ENCODE assay signal across 21 cellular contexts in the genomic region with DNA sequence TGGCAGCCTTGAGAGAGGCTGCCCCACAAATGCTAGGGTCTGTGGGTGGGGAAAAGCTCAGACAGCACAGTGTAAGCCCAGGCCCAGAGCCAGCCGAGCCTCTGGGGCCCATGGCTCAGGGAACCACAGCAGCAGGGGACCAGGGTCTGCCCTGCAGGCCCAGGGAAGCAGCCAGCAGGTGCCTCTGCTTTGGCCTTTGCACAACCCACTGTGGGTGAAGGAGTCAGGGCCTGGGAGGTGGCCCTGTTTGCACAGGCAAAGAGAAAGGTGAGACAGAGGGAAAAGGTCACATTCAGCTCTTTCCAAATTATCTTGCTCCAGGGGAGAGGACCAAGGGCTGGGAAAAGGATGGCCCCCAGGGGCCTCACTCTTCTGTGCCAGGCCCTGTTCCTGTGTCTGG. TPM values are rescaled to one million over a fixed set of nuclear protein-coding genes. Genes with fewer than 3 reads are reported as not detected.
DNase-seq lines count a peak whose midpoint lies in the region; ATAC-seq, FAIRE-seq and TF ChIP-seq lines count a peak whose summit lies in the region.
"Had no signal": no experiment of that assay in that cellular context is flagged by ENCODE, and none has a peak within 500 bp of the region (broad histone marks: within the 10 kb centered on the region; RNA-seq: fewer than 3 reads in every experiment).

No MANE protein-coding gene starts in this region.

- no peaks in the 10 kb centered on the region for H3K36me3 ChIP-seq in HEK293 (ENCODE audit: control insufficient read depth in 2 of 2, insufficient read depth in 1 of 2, low read length in 2 of 2)
- H3K36me3 ChIP-seq in K562 (ENCODE audit: control insufficient read depth, insufficient read depth, low read length): no peaks in the 10 kb centered on the region
- H3K36me3 ChIP-seq in osteoblast (ENCODE audit: insufficient read depth, low read length): no peaks in the 10 kb centered on the region
- H3K36me3 ChIP-seq in gastroesophageal sphincter: no peaks in the 10 kb centered on the region

- no peak for TF ChIP-seq CTCF in HEK293 (tag by site-specific recombination; IDR thresholded peaks at IDR 0.05)
- TF ChIP-seq CTCF in K562 (IDR thresholded peaks at IDR 0.05 in 2 of 3, conservative IDR thresholded peaks at IDR 0.05 in 1 of 3; ENCODE audit: insufficient read depth in 2 of 3, low read depth in 1 of 3, low read length in 3 of 3): no peak
- TF ChIP-seq CTCF in osteoblast (IDR thresholded peaks at IDR 0.05; ENCODE audit: extremely low read depth, low read depth, low read length): no peak
- TF ChIP-seq CTCF in gastroesophageal sphincter (IDR thresholded peaks at IDR 0.05): no peak

- DNase-seq in K562 (ENCODE audit: extremely low read depth in 1 of 4, low spot score in 3 of 4) (no peak), osteoblast (ENCODE audit: insufficient read length, low spot score, missing footprints) (peak; percentile 36), germinal center (ENCODE audit: low spot score) (no peak), NCI-H2171 (lab: John Stamatoyannopoulos, UW) (no peak)
- DNase-seq: C1 segment of cervical spinal cord; Calu3; CD4-positive, alpha-beta memory T cell; COR-L47; DMS53; DMS79 treated with DMSO at 0.1 percent for 48 hours; GF-D8; H9 had no signal

- no peaks in the 10 kb centered on the region for H4K20me1 ChIP-seq in K562 (replicated peaks; ENCODE audit: control insufficient read depth, insufficient read depth, low read length)
- H4K20me1 ChIP-seq in osteoblast (ENCODE audit: insufficient read depth, low read length): no peaks in the 10 kb centered on the region

- no peaks in the 10 kb centered on the region for H3K9me1 ChIP-seq in K562 (ENCODE audit: control insufficient read depth, insufficient read depth, low read length)

- H3K4me2 ChIP-seq in K562 (ENCODE audit: insufficient read depth, low read length): no peak overlapping the region
- no peak overlapping the region for H3K4me2 ChIP-seq in osteoblast (ENCODE audit: insufficient read depth, low read length)
- H3K4me2 ChIP-seq: GM23338 had no signal

- WGBS in K562 (ENCODE audit: insufficient coverage, low coverage, missing lambda C conversion rate): no CpG with 5 or more reads among the region's 1 CpG
- WGBS in gastroesophageal sphincter (ENCODE audit: low coverage in 1 of 2), 2 donors: no CpG with 5 or more reads among the region's 1 CpG

- no peak for TF ChIP-seq EP300 in K562 (IDR thresholded peaks at IDR 0.05; ENCODE audit: low read length)
- TF ChIP-seq EP300 in gastroesophageal sphincter (IDR thresholded peaks at IDR 0.05): no peak

- CTCF ChIA-PET in HEK293 (lab: Yijun Ruan, JAX): no interaction called here
- CTCF ChIA-PET in K562 (lab: Yijun Ruan, JAX; ENCODE audit: low intra/inter-chr PET ratio): no interaction called here

- ATAC-seq in K562: no peak; the same call in 2 of the 3 replicates
- ATAC-seq in gastroesophageal sphincter: no peak
- ATAC-seq: GM23338, HCT116 had no signal

- POLR2A ChIA-PET in HEK293 (lab: Yijun Ruan, JAX) (no interaction called here), K562 (lab: Yijun Ruan, JAX) (no interaction called here)

- no TSS peak for BruUV-seq in K562 (replicated peaks; lab: Mats Ljungman, UMichigan)

- no peak for TF ChIP-seq POLR2A in K562 (conservative IDR thresholded peaks at IDR 0.05)
- TF ChIP-seq POLR2A in gastroesophageal sphincter (IDR thresholded peaks at IDR 0.05): no peak

- peaks cover 0 to 2% of the 10 kb centered on the region in 2 experiments; a peak in 2 of 5 replicates for H3K27me3 ChIP-seq in K562 (ENCODE audit: control insufficient read depth in 2 of 2, insufficient read depth in 2 of 2, low read length in 2 of 2)
- H3K27me3 ChIP-seq in osteoblast (ENCODE audit: insufficient read depth, low read length): peaks cover 15% of the 10 kb centered on the region
- no peaks in the 10 kb centered on the region for H3K27me3 ChIP-seq in gastroesophageal sphincter

- H2AFZ ChIP-seq in K562 (ENCODE audit: low read depth, low read length) (no peak overlapping the region), osteoblast (ENCODE audit: low read length) (no peak overlapping the region)
- H2AFZ ChIP-seq: GM23338 had no signal

- in situ Hi-C loops in K562 (cut with MboI): loop anchor here (10.0 kb wide), 1 partner anchor 328 kb away; no protein-coding TSS in a partner anchor

- no peaks in the 10 kb centered on the region for H3K9me3 ChIP-seq in HEK293 (ENCODE audit: control insufficient read depth, insufficient read depth, low read depth, low read length)
- no peaks in the 10 kb centered on the region for H3K9me3 ChIP-seq in K562 (replicated peaks; ENCODE audit: control insufficient read depth, insufficient read depth, low read depth, low read length)
- H3K9me3 ChIP-seq in osteoblast (ENCODE audit: low read depth, low read length): no peaks in the 10 kb centered on the region
- no peaks in the 10 kb centered on the region for H3K9me3 ChIP-seq in gastroesophageal sphincter

- no peak for FAIRE-seq in K562 (lab: Jason Lieb, UNC)

- H3K4me3 ChIP-seq in HEK293 (ENCODE audit: low read depth, low read length) (no peak overlapping the region), K562 (no peak overlapping the region), osteoblast (ENCODE audit: insufficient read depth, low read length) (no peak overlapping the region), gastroesophageal sphincter (no peak overlapping the region)
- H3K4me3 ChIP-seq: GM23338 had no signal

- H3K79me2 ChIP-seq in K562 (ENCODE audit: control insufficient read depth, insufficient read depth, low read length): no peaks in the 10 kb centered on the region
- no peaks in the 10 kb centered on the region for H3K79me2 ChIP-seq in osteoblast (ENCODE audit: insufficient read depth, low read length)

- H3K4me1 ChIP-seq in HEK293 (ENCODE audit: control insufficient read depth, insufficient read depth, low read length) (no peaks in the 10 kb centered on the region), K562 (replicated peaks in 1 of 2; ENCODE audit: control insufficient read depth in 2 of 2, insufficient read depth in 2 of 2, low read length in 2 of 2) (peaks cover 0 to 5% of the 10 kb centered on the region in 2 experiments; a peak in 2 of 5 replicates), osteoblast (ENCODE audit: insufficient read depth, low read length) (no peaks in the 10 kb centered on the region), gastroesophageal sphincter (no peaks in the 10 kb centered on the region)

- no peak overlapping the region for H3K9ac ChIP-seq in K562 (ENCODE audit: insufficient read depth in 1 of 2, low read depth in 2 of 2, low read length in 2 of 2)

- no peak overlapping the region for H3K27ac ChIP-seq in HEK293 (ENCODE audit: extremely low read depth, low read depth, low read length)
- no peak overlapping the region for H3K27ac ChIP-seq in K562 (ENCODE audit: extremely low read depth, low read depth, low read length)
- no peak overlapping the region for H3K27ac ChIP-seq in osteoblast (ENCODE audit: low read depth, low read length)
- H3K27ac ChIP-seq in gastroesophageal sphincter: no peak overlapping the region

- no peak for TF ChIP-seq RAD21 in K562 (CRISPR knock-in tag; conservative IDR thresholded peaks at IDR 0.05 in 1 of 2, IDR thresholded peaks at IDR 0.05 in 1 of 2)

- intact Hi-C loops in K562 (cut with micrococcal nuclease): no loop called here

TF ChIP-seq in HEK293, 187 proteins besides CTCF, POLR2A, EP300 and RAD21 (continues in another document):
- TF ChIP-seq ZIC2 (tag by site-specific recombination; IDR thresholded peaks at IDR 0.05): peak; percentile 51; the same call in 1 of the 2 replicates

TF ChIP-seq in K562, 482 proteins besides CTCF, POLR2A, EP300 and RAD21:
- peak; percentile 33 for TF ChIP-seq NFIC (IDR thresholded peaks at IDR 0.05)
- no peak for TF ChIP-seq CEBPB (tag; IDR thresholded peaks at IDR 0.05)

RNA-seq across cellular contexts. Expression of gene PNMA6F, which starts 8.7 kb away (rescaled TPM):
- not detected in 2 replicates for total RNA-seq in K562 (2011; cell fraction: chromatin; rRNA removed; ENCODE audit: low replicate concordance)
- total RNA-seq in K562 (2011; cell fraction: nucleolus; rRNA removed): not detected in 2 replicates
- not detected in 2 replicates for total RNA-seq in K562 (2011; cell fraction: nucleoplasm; rRNA removed)
- total RNA-seq in K562 (2014; rRNA removed) (not detected in 2 replicates), K562 (2014; rRNA removed; fragmentation: Illumina TruSeq; extraction: Trizol) (not detected in 2 replicates), K562 (2015; rRNA removed; fragmentation: Illumina TruSeq; extraction: Trizol) (not detected in 2 replicates), K562 (2021) (not detected in 2 replicates), osteoblast (not detected in 2 replicates), gastroesophageal sphincter (not detected)
- polyA plus RNA-seq in K562 (2011; rRNA removed) (not detected in 2 replicates), K562 (2014; fragmentation: Illumina TruSeq; extraction: Trizol) (not detected in 2 replicates), K562 (2014; fragmentation: Nextera tagmentation; extraction: Ambion mirVana) (not detected), K562 (2014; rRNA removed) (not detected in 2 replicates)
- not detected in 2 replicates for polyA plus RNA-seq in K562 (2011; cell fraction: cytosol; rRNA removed)
- polyA plus RNA-seq in K562 (2011; cell fraction: nucleus; rRNA removed): not detected in 2 replicates
- polyA plus RNA-seq in K562 (2012): not detected in 2 replicates
- not detected in 2 replicates for polyA minus RNA-seq in K562 (2011; rRNA and poly(A)+ RNA removed)
- not detected in 2 replicates for polyA minus RNA-seq in K562 (2011; cell fraction: cytosol; rRNA and poly(A)+ RNA removed)
- polyA minus RNA-seq in K562 (2011; cell fraction: nucleus; rRNA and poly(A)+ RNA removed): not detected in 2 replicates
- total RNA-seq: A172; A673; Calu3; CD4-positive, alpha-beta memory T cell; Daoy; H4; H9 had no signal
- polyA plus RNA-seq: BJ; CD4-positive, alpha-beta memory T cell had no signal

RNA-seq across cellular contexts. Expression of gene ZNF275, which starts 21.1 kb away (rescaled TPM):
- total RNA-seq in K562 (2011; cell fraction: chromatin; rRNA removed; ENCODE audit: low replicate concordance): 32.0 and 37.4 TPM in 2 replicates
- 18.6 and 21.2 TPM in 2 replicates for total RNA-seq in K562 (2011; cell fraction: nucleolus; rRNA removed)
- 29.5 and 33.1 TPM in 2 replicates for total RNA-seq in K562 (2011; cell fraction: nucleoplasm; rRNA removed)
- total RNA-seq in K562 (2014; rRNA removed) (7.8 and 10.0 TPM in 2 replicates), K562 (2014; rRNA removed; fragmentation: Illumina TruSeq; extraction: Trizol) (8.7 and 9.1 TPM in 2 replicates), K562 (2015; rRNA removed; fragmentation: Illumina TruSeq; extraction: Trizol) (12.3 and 12.5 TPM in 2 replicates), K562 (2021) (16.9 and 19.1 TPM in 2 replicates), osteoblast (11.2 and 12.1 TPM in 2 replicates), gastroesophageal sphincter (10 to 100 TPM; 13.6 to 20.1 (median 16.2) TPM)
- polyA plus RNA-seq in K562 (2011; rRNA removed) (15.3 and 16.9 TPM in 2 replicates), K562 (2014; fragmentation: Illumina TruSeq; extraction: Trizol) (15.0 and 17.4 TPM in 2 replicates), K562 (2014; fragmentation: Nextera tagmentation; extraction: Ambion mirVana) (1 to 10 TPM; 2.1 to 3.1 TPM), K562 (2014; rRNA removed) (12.0 and 13.6 TPM in 2 replicates)
- polyA plus RNA-seq in K562 (2011; cell fraction: cytosol; rRNA removed): 14.6 and 17.9 TPM in 2 replicates
- 25.4 and 33.4 TPM in 2 replicates for polyA plus RNA-seq in K562 (2011; cell fraction: nucleus; rRNA removed)
- polyA plus RNA-seq in K562 (2012): 12.2 and 20.2 TPM in 2 replicates
- polyA minus RNA-seq in K562 (2011; rRNA and poly(A)+ RNA removed): 22.3 and 27.7 TPM in 2 replicates
- 11.3 and 14.6 TPM in 2 replicates for polyA minus RNA-seq in K562 (2011; cell fraction: cytosol; rRNA and poly(A)+ RNA removed)
- 9.7 and 13.0 TPM in 2 replicates for polyA minus RNA-seq in K562 (2011; cell fraction: nucleus; rRNA and poly(A)+ RNA removed)
